Comparison of ENCODE assay signal across 26 cellular contexts in the genomic region with DNA sequence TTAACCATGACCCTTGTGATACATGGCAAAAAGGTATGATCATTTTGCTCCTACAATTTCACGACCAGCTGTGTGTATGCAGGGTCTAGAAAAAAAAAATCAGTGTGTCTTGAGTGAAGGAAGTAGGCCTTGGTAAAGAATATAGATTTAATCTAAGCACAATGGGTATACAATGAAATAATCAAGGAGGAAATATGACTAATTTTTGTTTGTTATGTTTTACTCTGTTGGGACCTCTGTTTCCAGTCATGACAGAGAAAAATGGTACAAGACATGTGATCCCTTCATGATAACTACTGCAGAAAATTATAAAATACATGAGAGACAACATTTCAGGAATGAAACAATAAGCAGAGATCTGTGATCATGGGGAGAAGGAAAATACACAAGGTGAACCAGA.
"Had no signal": no experiment of that assay in that cellular context is flagged by ENCODE, and none has a peak within 500 bp of the region (broad histone marks: within the 10 kb centered on the region; RNA-seq: fewer than 3 reads in every experiment).

No MANE protein-coding gene starts in this region.

- H3K27ac Mint-ChIP-seq: immature natural killer cell; stimulated activated effector memory CD8-positive, alpha-beta T cell treated with anti-CD3 and anti-CD28 coated beads, Interleukin-12 subunit alpha, Interleukin-12 subunit beta, amount 100 ng/mL, for 72 hours; stimulated activated naive CD8-positive, alpha-beta T cell treated with anti-CD3 and anti-CD28 coated beads, Interleukin-15, Interleukin-2, amounts not matched to agents 100 ng/mL and 50 ng/mL, for 24 hours had no signal

- H3K27me3 Mint-ChIP-seq: naive thymus-derived CD8-positive, alpha-beta T cell; stimulated activated naive CD8-positive, alpha-beta T cell treated with anti-CD3 and anti-CD28 coated beads, Interleukin-15, Interleukin-2, amounts not matched to agents 100 ng/mL and 50 ng/mL, for 24 hours had no signal

- H3K4me3 Mint-ChIP-seq: immature natural killer cell; naive thymus-derived CD8-positive, alpha-beta T cell; nephron; neural crest cell; stimulated activated effector memory CD8-positive, alpha-beta T cell treated with anti-CD3 and anti-CD28 coated beads, Interleukin-12 subunit alpha, Interleukin-12 subunit beta, amount 100 ng/mL, for 72 hours; stimulated activated naive CD8-positive, alpha-beta T cell treated with anti-CD3 and anti-CD28 coated beads, Interleukin-15, Interleukin-2, amounts not matched to agents 100 ng/mL and 50 ng/mL, for 24 hours had no signal

- ATAC-seq: naive thymus-derived CD8-positive, alpha-beta T cell; pancreas; right cardiac atrium; sciatic nerve; stimulated activated effector memory CD8-positive, alpha-beta T cell treated with anti-CD3 and anti-CD28 coated beads, Interleukin-12 subunit alpha, Interleukin-12 subunit beta, amount 100 ng/mL, for 72 hours; upper lobe of right lung had no signal

- H3K27me3 ChIP-seq: pancreas, spleen, suprapubic skin, tibial artery, upper lobe of right lung had no signal

- H3K4me1 Mint-ChIP-seq: immature natural killer cell; naive thymus-derived CD8-positive, alpha-beta T cell; nephron; stimulated activated effector memory CD8-positive, alpha-beta T cell treated with anti-CD3 and anti-CD28 coated beads, Interleukin-12 subunit alpha, Interleukin-12 subunit beta, amount 100 ng/mL, for 72 hours had no signal

- H3K4me1 ChIP-seq: left ventricle myocardium inferior, pancreas, prostate gland, spleen, suprapubic skin, tibial artery, upper lobe of right lung had no signal

- FAIRE-seq: pancreas, urothelium cell line had no signal

- DNase-seq: hypothalamus; immature natural killer cell; left ventricle myocardium inferior; naive thymus-derived CD8-positive, alpha-beta T cell; nucleus accumbens; pancreas; posterior cingulate gyrus; retina; right cardiac atrium; spleen; stimulated activated CD4-positive, alpha-beta T cell treated with anti-CD3 and anti-CD28 coated beads, Interleukin-4, amount 100 ng/mL, for 24 hours; stimulated activated naive CD4-positive, alpha-beta T cell; tibial artery; trophoblast cell; upper lobe of right lung had no signal

- H3K36me3 Mint-ChIP-seq: immature natural killer cell; stimulated activated effector memory CD8-positive, alpha-beta T cell treated with anti-CD3 and anti-CD28 coated beads, Interleukin-12 subunit alpha, Interleukin-12 subunit beta, amount 100 ng/mL, for 72 hours had no signal

- H3K9me3 ChIP-seq: left ventricle myocardium inferior, pancreas, prostate gland, spleen, thoracic aorta, tibial artery, upper lobe of right lung had no signal

- H3K27ac ChIP-seq: left ventricle myocardium inferior, pancreas, prostate gland, skin epidermis, spleen, suprapubic skin, thoracic aorta, tibial artery, upper lobe of right lung had no signal

- H3K36me3 ChIP-seq: left ventricle myocardium inferior, pancreas, prostate gland, spleen, suprapubic skin, thoracic aorta, tibial artery, upper lobe of right lung had no signal

- H3K4me3 ChIP-seq: left ventricle myocardium inferior, lung, pancreas, prostate gland, skin epidermis, spleen, suprapubic skin, thoracic aorta, tibial artery, upper lobe of right lung had no signal
